In the genomic region with DNA sequence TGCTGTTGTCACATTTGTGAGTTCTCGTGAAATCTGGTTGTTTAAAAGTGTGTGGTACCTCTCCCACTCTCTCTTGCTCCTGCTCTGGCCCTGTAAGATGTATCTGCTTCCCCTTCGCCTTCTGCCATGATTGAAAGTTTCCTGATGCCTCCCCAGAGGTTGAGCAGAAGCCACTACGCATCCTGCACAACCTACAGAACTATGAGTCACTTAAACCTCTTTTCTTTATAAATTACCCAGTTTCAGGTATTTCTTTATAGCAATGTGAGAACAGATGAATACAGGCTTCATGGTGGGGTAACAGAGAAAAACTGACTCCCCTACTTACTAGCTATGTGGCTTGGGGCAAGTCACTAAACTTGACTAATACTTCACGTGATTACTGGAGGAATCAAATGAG, we compare ENCODE assay signal across 21 cellular contexts. TPM values are rescaled to one million over a fixed set of nuclear protein-coding genes. Genes with fewer than 3 reads are reported as not detected.
DNase-seq lines count a peak whose midpoint lies in the region; ATAC-seq and TF ChIP-seq lines count a peak whose summit lies in the region.
"Had no signal": no experiment of that assay in that cellular context is flagged by ENCODE, and none has a peak within 500 bp of the region (broad histone marks: within the 10 kb centered on the region; RNA-seq: fewer than 3 reads in every experiment).

No MANE protein-coding gene starts in this region.

- H3K27me3 Mint-ChIP-seq in activated naive CD8-positive, alpha-beta T cell treated with anti-CD3 and anti-CD28 coated beads, Interleukin-2, amount 50 U/mL, for 24 hours, result no peaks in the 10 kb centered on the region

- no peak overlapping the region for H3K27ac Mint-ChIP-seq in activated naive CD4-positive, alpha-beta T cell treated with anti-CD3 and anti-CD28 coated beads, Interleukin-2, amount 50 U/mL, for 72 hours
- H3K27ac Mint-ChIP-seq in activated naive CD8-positive, alpha-beta T cell treated with anti-CD3 and anti-CD28 coated beads, Interleukin-2, amount 50 U/mL, for 24 hours, result peak overlapping the region; percentile 43
- H3K27ac Mint-ChIP-seq: CD8-positive, alpha-beta T cell had no signal

- ATAC-seq in activated naive CD4-positive, alpha-beta T cell treated with anti-CD3 and anti-CD28 coated beads, Interleukin-2, amount 50 U/mL, for 72 hours, result peak; percentile 37 to 66
- peak; percentile 69 for ATAC-seq in activated naive CD8-positive, alpha-beta T cell treated with anti-CD3 and anti-CD28 coated beads, Interleukin-2, amount 50 U/mL, for 24 hours
- ATAC-seq: CD8-positive, alpha-beta T cell; GM12878 had no signal

- H3K36me3 ChIP-seq in Peyer's patch, result no peaks in the 10 kb centered on the region
- H3K36me3 ChIP-seq: BLaER1, HAP-1 had no signal

- no peak overlapping the region for H3K4me3 ChIP-seq in Peyer's patch
- H3K4me3 ChIP-seq: BLaER1, GM12878, HAP-1 had no signal

- H3K27ac ChIP-seq in Peyer's patch (no peak overlapping the region), substantia nigra (ENCODE audit: low read depth, low read length, poor library complexity, severe bottlenecking) (no peak overlapping the region)
- H3K27ac ChIP-seq: BLaER1 had no signal

- H3K36me3 Mint-ChIP-seq in activated naive CD4-positive, alpha-beta T cell treated with anti-CD3 and anti-CD28 coated beads, Interleukin-2, amount 50 U/mL, for 72 hours, result peaks cover 0 to 8% of the 10 kb centered on the region in 2 donors
- no peaks in the 10 kb centered on the region for H3K36me3 Mint-ChIP-seq in activated naive CD8-positive, alpha-beta T cell treated with anti-CD3 and anti-CD28 coated beads, Interleukin-2, amount 50 U/mL, for 24 hours (ENCODE audit: low read depth)
- H3K36me3 Mint-ChIP-seq: CD8-positive, alpha-beta T cell had no signal

- no peak for TF ChIP-seq POLR2A in Peyer's patch (IDR thresholded peaks at IDR 0.05)

- H3K9me3 Mint-ChIP-seq in activated naive CD4-positive, alpha-beta T cell treated with anti-CD3 and anti-CD28 coated beads, Interleukin-2, amount 50 U/mL, for 72 hours, result no peaks in the 10 kb centered on the region
- H3K9me3 Mint-ChIP-seq in activated naive CD8-positive, alpha-beta T cell treated with anti-CD3 and anti-CD28 coated beads, Interleukin-2, amount 50 U/mL, for 24 hours, result no peaks in the 10 kb centered on the region
- H3K9me3 Mint-ChIP-seq: CD8-positive, alpha-beta T cell had no signal

- no peak for TF ChIP-seq CTCF in Peyer's patch (IDR thresholded peaks at IDR 0.05)

- no peaks in the 10 kb centered on the region for H3K9me3 ChIP-seq in Peyer's patch
- H3K9me3 ChIP-seq: HAP-1 had no signal

- H3K4me3 Mint-ChIP-seq in activated naive CD8-positive, alpha-beta T cell treated with anti-CD3 and anti-CD28 coated beads, Interleukin-2, amount 50 U/mL, for 24 hours, result no peak overlapping the region
- H3K4me3 Mint-ChIP-seq: CD14-positive monocyte; CD8-positive, alpha-beta T cell had no signal

- no peaks in the 10 kb centered on the region for H3K4me1 ChIP-seq in Peyer's patch

- DNase-seq in activated CD4-positive, alpha-beta T cell treated with anti-CD3 and anti-CD28 coated beads for 48 hours, result peak; percentile 7
- no peak for DNase-seq in activated CD4-positive, alpha-beta T cell treated with anti-CD3 and anti-CD28 coated beads for 1 hour
- no peak for DNase-seq in activated naive CD4-positive, alpha-beta T cell treated with anti-CD3 and anti-CD28 coated beads, Interleukin-2, amount 50 U/mL, for 72 hours (ENCODE audit: low spot score in 2 of 2)
- DNase-seq in activated naive CD4-positive, alpha-beta T cell (lab: John Stamatoyannopoulos, UW), result no peak
- DNase-seq in activated naive CD8-positive, alpha-beta T cell treated with anti-CD3 and anti-CD28 coated beads, Interleukin-2, amount 50 U/mL, for 24 hours, result no peak
- no peak for DNase-seq in Peyer's patch
- DNase-seq in substantia nigra (lab: John Stamatoyannopoulos, UW), result no peak
- DNase-seq in activated effector memory CD4-positive, alpha-beta T cell treated with anti-CD3 and anti-CD28 coated beads, Interleukin-2, amount 50 U/mL, for 16 hours, result no peak
- DNase-seq: 8988T; Calu3; CD8-positive, alpha-beta T cell; DMS 273 treated with DMSO at 0.1 percent for 48 hours; DMS53; DND-41; EL had no signal

- peaks cover 16% of the 10 kb centered on the region for H3K4me1 Mint-ChIP-seq in activated naive CD8-positive, alpha-beta T cell treated with anti-CD3 and anti-CD28 coated beads, Interleukin-2, amount 50 U/mL, for 24 hours

- H3K27me3 ChIP-seq in Peyer's patch, result no peaks in the 10 kb centered on the region
- H3K27me3 ChIP-seq: BLaER1 had no signal

RNA-seq across cellular contexts. Expression of a gene that starts 18.0 kb away (rescaled TPM):
- not detected for total RNA-seq in activated naive CD4-positive, alpha-beta T cell treated with anti-CD3 and anti-CD28 coated beads, Interleukin-2, amount 50 U/mL, for 72 hours
- total RNA-seq in Peyer's patch, result 10 to 100 TPM in 1 of 4 donors, 1 to 10 TPM in 3; 1.9 to 16.5 (median 5.1) TPM
- total RNA-seq: A673; CD8-positive, alpha-beta T cell; G401 had no signal
